ENCODE assay signal across 12 cellular contexts in genomic region chr11:96472085-96472484, GRCh38.
A peak's percentile ranks its signal among the peaks of the same experiment; 100 is the strongest.
DNase-seq lines count a peak whose midpoint lies in the region; ATAC-seq and TF ChIP-seq lines count a peak whose summit lies in the region.
"Had no signal": no experiment of that assay in that cellular context is flagged by ENCODE, and none has a peak within 500 bp of the region (broad histone marks: within the 10 kb centered on the region; RNA-seq: fewer than 3 reads in every experiment).

No MANE protein-coding gene starts in this region.

- H2BK20ac ChIP-seq in H9 (ENCODE audit: low read depth, low read length, poor library complexity, severe bottlenecking), result no peak overlapping the region

- intact Hi-C loops in activated naive CD4-positive, alpha-beta T cell treated with anti-CD3 and anti-CD28 coated beads for 36 hours (cut with micrococcal nuclease), result no loop called here

- no peak overlapping the region for H3K4ac ChIP-seq in H9 (ENCODE audit: low read depth, low read length)

- no peaks in the 10 kb centered on the region for H3K27me3 ChIP-seq in H9 (ENCODE audit: insufficient read depth, low read length)

- peak; percentile 36; the same call in 2 of the 3 replicates for TF ChIP-seq CTCF in H9 (conservative IDR thresholded peaks at IDR 0.05)

- no peaks in the 10 kb centered on the region for H3K4me1 Mint-ChIP-seq in activated naive CD4-positive, alpha-beta T cell treated with anti-CD3 and anti-CD28 coated beads for 36 hours (ENCODE audit: low read depth)
- no peaks in the 10 kb centered on the region for H3K4me1 Mint-ChIP-seq in H9
- H3K4me1 Mint-ChIP-seq in stimulated activated effector memory CD8-positive, alpha-beta T cell treated with anti-CD3 and anti-CD28 coated beads, Interleukin-12 subunit alpha, Interleukin-12 subunit beta, amount 100 ng/mL, for 72 hours, result no peaks in the 10 kb centered on the region

- H4K20me1 ChIP-seq in H9 (ENCODE audit: control insufficient read depth, insufficient read depth, insufficient read length), result no peaks in the 10 kb centered on the region

- no peak overlapping the region for H3K18ac ChIP-seq in H9 (ENCODE audit: insufficient read length, low read depth, low read length)

- H2BK15ac ChIP-seq in H9 (ENCODE audit: low read depth, low read length), result no peak overlapping the region

- H3K23ac ChIP-seq in H9 (ENCODE audit: insufficient read length, low read depth, low read length), result no peak overlapping the region

- no peaks in the 10 kb centered on the region for H3K36me3 Mint-ChIP-seq in activated naive CD4-positive, alpha-beta T cell treated with anti-CD3 and anti-CD28 coated beads for 36 hours (ENCODE audit: low read depth)
- H3K36me3 Mint-ChIP-seq in H9 (ENCODE audit: insufficient read depth in 1 of 3, low read depth in 3 of 3), result peaks cover 0 to 6% (median 4%) of the 10 kb centered on the region in 3 experiments; a peak in 2 of 7 replicates
- no peaks in the 10 kb centered on the region for H3K36me3 Mint-ChIP-seq in stimulated activated effector memory CD8-positive, alpha-beta T cell treated with anti-CD3 and anti-CD28 coated beads, Interleukin-12 subunit alpha, Interleukin-12 subunit beta, amount 100 ng/mL, for 72 hours

- no peak overlapping the region for H4K91ac ChIP-seq in H9 (ENCODE audit: insufficient read length, low read depth, low read length)

- no peaks in the 10 kb centered on the region; the same call in 1 of the 2 replicates for H3K79me2 ChIP-seq in H9 (ENCODE audit: insufficient read depth, low read length)

- H3K9me3 ChIP-seq in H9 (ENCODE audit: control insufficient read depth, low read depth, low read length), result no peaks in the 10 kb centered on the region

- H3K4me1 ChIP-seq in H9 (ENCODE audit: insufficient read depth, low read length), result no peaks in the 10 kb centered on the region; the same call in 1 of the 2 replicates

- no peak overlapping the region for H2AK5ac ChIP-seq in H9 (ENCODE audit: insufficient read length, low read length)

- ATAC-seq in HG03565 (IDR thresholded peaks at IDR 0.05; ENCODE audit: unreplicated experiment), result peak; percentile 86
- peak; percentile 45 for ATAC-seq in stimulated activated effector memory CD8-positive, alpha-beta T cell treated with anti-CD3 and anti-CD28 coated beads, Interleukin-12 subunit alpha, Interleukin-12 subunit beta, amount 100 ng/mL, for 72 hours

- H3K27ac ChIP-seq in H9 (ENCODE audit: insufficient read length, low read depth, low read length), result no peak overlapping the region

- H3K9me3 Mint-ChIP-seq in activated naive CD4-positive, alpha-beta T cell treated with anti-CD3 and anti-CD28 coated beads for 36 hours, result peaks cover 5% of the 10 kb centered on the region
- peaks cover 9 to 14% of the 10 kb centered on the region in 2 experiments for H3K9me3 Mint-ChIP-seq in H9
- peaks cover 11% of the 10 kb centered on the region for H3K9me3 Mint-ChIP-seq in stimulated activated effector memory CD8-positive, alpha-beta T cell treated with anti-CD3 and anti-CD28 coated beads, Interleukin-12 subunit alpha, Interleukin-12 subunit beta, amount 100 ng/mL, for 72 hours

- H3K4me3 Mint-ChIP-seq in activated naive CD4-positive, alpha-beta T cell treated with anti-CD3 and anti-CD28 coated beads for 36 hours, result no peak overlapping the region
- no peak overlapping the region for H3K4me3 Mint-ChIP-seq in H9
- H3K4me3 Mint-ChIP-seq in stimulated activated effector memory CD8-positive, alpha-beta T cell treated with anti-CD3 and anti-CD28 coated beads, Interleukin-12 subunit alpha, Interleukin-12 subunit beta, amount 100 ng/mL, for 72 hours, result no peak overlapping the region

- H3K14ac ChIP-seq in H9 (ENCODE audit: insufficient read depth, low read length), result no peak overlapping the region

- H2BK12ac ChIP-seq in H9 (ENCODE audit: insufficient read length, low read depth, low read length), result no peak overlapping the region

- CTCF ChIA-PET in activated naive CD4-positive, alpha-beta T cell treated with anti-CD3 and anti-CD28 coated beads for 36 hours (lab: Charles Lee), result no interaction called here

- no peak overlapping the region for H3K27ac Mint-ChIP-seq in activated naive CD4-positive, alpha-beta T cell treated with anti-CD3 and anti-CD28 coated beads for 36 hours
- no peak overlapping the region for H3K27ac Mint-ChIP-seq in H9
- H3K27ac Mint-ChIP-seq in stimulated activated effector memory CD8-positive, alpha-beta T cell treated with anti-CD3 and anti-CD28 coated beads, Interleukin-12 subunit alpha, Interleukin-12 subunit beta, amount 100 ng/mL, for 72 hours, result no peak overlapping the region

- H4K8ac ChIP-seq in H9 (replicated peaks; ENCODE audit: insufficient read length, low read depth, low read length), result no peak overlapping the region

- whole genome bisulfite sequencing in H9 (ENCODE audit: extremely low coverage, insufficient read length, low lambda C conversion rate), result no CpG with 5 or more reads among the region's 1 CpG

- no peak overlapping the region for H4K5ac ChIP-seq in H9 (ENCODE audit: insufficient read length, low read depth, low read length)

- H3K79me1 ChIP-seq in H9 (ENCODE audit: insufficient read depth, low read depth, low read length, poor library complexity, severe bottlenecking), result no peaks in the 10 kb centered on the region

- peaks cover 7% of the 10 kb centered on the region for H3K27me3 Mint-ChIP-seq in activated naive CD4-positive, alpha-beta T cell treated with anti-CD3 and anti-CD28 coated beads for 36 hours (ENCODE audit: low read depth)
- H3K27me3 Mint-ChIP-seq in H9 (ENCODE audit: low read depth), result no peaks in the 10 kb centered on the region; the same call in 1 of the 2 replicates

- no peak overlapping the region for H3K4me2 ChIP-seq in H9 (ENCODE audit: insufficient read depth, insufficient read length, low read length)
- H3K4me2 ChIP-seq: smooth muscle cell had no signal

- H2BK120ac ChIP-seq in H9 (ENCODE audit: low read depth, low read length, poor library complexity, severe bottlenecking), result no peak overlapping the region

- H2AFZ ChIP-seq in H9 (ENCODE audit: low read length), result no peak overlapping the region

- DNase-seq in activated naive CD4-positive, alpha-beta T cell treated with anti-CD3 and anti-CD28 coated beads for 36 hours, result peak; percentile 9
- DNase-seq in activated naive CD4-positive, alpha-beta T cell treated with Interleukin-2 at 50 U/mL for 16 hours, result no peak
- DNase-seq in H9 (no peak), kidney glomerular epithelial cell (lab: John Stamatoyannopoulos, UW) (no peak), COLO668 (lab: John Stamatoyannopoulos, UW; ENCODE audit: unreplicated experiment) (no peak)
- no peak for DNase-seq in stimulated activated effector memory CD8-positive, alpha-beta T cell treated with anti-CD3 and anti-CD28 coated beads, Interleukin-12 subunit alpha, Interleukin-12 subunit beta, amount 100 ng/mL, for 72 hours (ENCODE audit: low spot score in 2 of 2)
- DNase-seq in stimulated activated naive CD4-positive, alpha-beta T cell (lab: John Stamatoyannopoulos, UW), result no peak
- DNase-seq: HCEC 1CT, NCI-H774, T-helper 2 cell had no signal

- H2BK5ac ChIP-seq in H9 (ENCODE audit: insufficient read length, low read length), result no peak overlapping the region

- H3K56ac ChIP-seq in H9 (ENCODE audit: insufficient read length, low read depth, low read length), result no peak overlapping the region

- H3K23me2 ChIP-seq in H9 (ENCODE audit: insufficient read length, low read depth, low read length, poor library complexity, severe bottlenecking), result no peaks in the 10 kb centered on the region

- no peak overlapping the region for H3K9ac ChIP-seq in H9 (ENCODE audit: extremely low read depth, insufficient read length, low read length)

- no peak overlapping the region for H3T11ph ChIP-seq in H9 (ENCODE audit: low read length)
